12 cellular contexts compared by ENCODE assay signal in genomic region chr16:12500771-12501170, GRCh38.
A peak's percentile ranks its signal among the peaks of the same experiment; 100 is the strongest.
DNase-seq lines count a peak whose midpoint lies in the region; ATAC-seq and TF ChIP-seq lines count a peak whose summit lies in the region.
"Had no signal": no experiment of that assay in that cellular context is flagged by ENCODE, and none has a peak within 500 bp of the region (broad histone marks: within the 10 kb centered on the region; RNA-seq: fewer than 3 reads in every experiment).

No MANE protein-coding gene starts in this region.

- H3K27me3 ChIP-seq in H9 (ENCODE audit: insufficient read depth, low read length) (no peaks in the 10 kb centered on the region), BE2C (no peaks in the 10 kb centered on the region)

- TF ChIP-seq CTCF in H9 (conservative IDR thresholded peaks at IDR 0.05) (no peak), osteocyte (IDR thresholded peaks at IDR 0.05) (no peak), BE2C (IDR thresholded peaks at IDR 0.05; ENCODE audit: low read depth, low read length) (no peak)

- no peak overlapping the region for H2BK120ac ChIP-seq in H9 (ENCODE audit: low read depth, low read length, poor library complexity, severe bottlenecking)

- H3K4me3 ChIP-seq in BE2C (ENCODE audit: low read depth, low read length): no peak overlapping the region
- H3K4me3 ChIP-seq: A549 had no signal

- H2BK15ac ChIP-seq in H9 (ENCODE audit: low read depth, low read length): no peak overlapping the region

- H3K4me3 Mint-ChIP-seq in H9 (no peak overlapping the region), T-helper 17 cell (peak overlapping the region; percentile 62), osteocyte (ENCODE audit: unreplicated experiment) (no peak overlapping the region)
- H3K4me3 Mint-ChIP-seq: activated B cell treated with CpG ODN at 0.5 μM for 24 hours had no signal

- H3T11ph ChIP-seq in H9 (ENCODE audit: low read length): no peak overlapping the region

- H2BK5ac ChIP-seq in H9 (ENCODE audit: insufficient read length, low read length): no peak overlapping the region

- no peak overlapping the region for H4K5ac ChIP-seq in H9 (ENCODE audit: insufficient read length, low read depth, low read length)

- no peak overlapping the region for H2AK5ac ChIP-seq in H9 (ENCODE audit: insufficient read length, low read length)

- no peaks in the 10 kb centered on the region for H4K20me1 ChIP-seq in H9 (ENCODE audit: control insufficient read depth, insufficient read depth, insufficient read length)

- H3K9me3 ChIP-seq in H9 (ENCODE audit: control insufficient read depth, low read depth, low read length): no peaks in the 10 kb centered on the region
- no peaks in the 10 kb centered on the region for H3K9me3 ChIP-seq in T-helper 17 cell (ENCODE audit: control insufficient read depth, low read length, poor library complexity, severe bottlenecking)
- H3K9me3 ChIP-seq in BE2C: no peaks in the 10 kb centered on the region; the same call in 1 of the 2 replicates
- H3K9me3 ChIP-seq: A549 had no signal

- no peaks in the 10 kb centered on the region for H3K79me2 ChIP-seq in H9 (ENCODE audit: insufficient read depth, low read length)

- no peak overlapping the region for H3K27ac ChIP-seq in H9 (ENCODE audit: insufficient read length, low read depth, low read length)
- H3K27ac ChIP-seq: A549 had no signal

- no peaks in the 10 kb centered on the region for H3K9me3 Mint-ChIP-seq in H9
- H3K9me3 Mint-ChIP-seq in osteocyte (ENCODE audit: unreplicated experiment): no peaks in the 10 kb centered on the region
- H3K9me3 Mint-ChIP-seq: activated B cell treated with CpG ODN at 0.5 μM for 24 hours had no signal

- no peak overlapping the region for H4K8ac ChIP-seq in H9 (replicated peaks; ENCODE audit: insufficient read length, low read depth, low read length)

- H2BK12ac ChIP-seq in H9 (ENCODE audit: insufficient read length, low read depth, low read length): no peak overlapping the region

- H3K14ac ChIP-seq in H9 (ENCODE audit: insufficient read depth, low read length): peak overlapping the region; percentile 44; the same call in 1 of the 2 replicates

- H3K4me1 Mint-ChIP-seq in H9 (peaks cover 3 to 10% of the 10 kb centered on the region in 2 experiments; a peak in 3 of 4 replicates), T-helper 17 cell (peaks cover 15% of the 10 kb centered on the region), osteocyte (ENCODE audit: unreplicated experiment) (no peaks in the 10 kb centered on the region)

- H3K36me3 Mint-ChIP-seq in H9 (ENCODE audit: insufficient read depth in 1 of 3, low read depth in 3 of 3) (no peaks in the 10 kb centered on the region), T-helper 17 cell (ENCODE audit: low read depth) (peaks cover 2% of the 10 kb centered on the region), osteocyte (ENCODE audit: unreplicated experiment) (no peaks in the 10 kb centered on the region)

- H2AFZ ChIP-seq in H9 (ENCODE audit: low read length): no peak overlapping the region

- H3K27me3 Mint-ChIP-seq in H9 (ENCODE audit: low read depth) (no peaks in the 10 kb centered on the region), T-helper 17 cell (no peaks in the 10 kb centered on the region), osteocyte (ENCODE audit: unreplicated experiment) (no peaks in the 10 kb centered on the region)
- H3K27me3 Mint-ChIP-seq: activated B cell treated with CpG ODN at 0.5 μM for 24 hours had no signal

- no peak overlapping the region for H4K91ac ChIP-seq in H9 (ENCODE audit: insufficient read length, low read depth, low read length)

- peak; percentile 26 for DNase-seq in SKM-1 treated with dmso at 0.1 percent for 144 hours (lab: John Stamatoyannopoulos, UW; ENCODE audit: unreplicated experiment)
- no peak for DNase-seq in SKM-1 (lab: John Stamatoyannopoulos, UW; ENCODE audit: unreplicated experiment)
- no peak for DNase-seq in H9
- DNase-seq in T-helper 17 cell: no peak
- DNase-seq in mesenteric fat pad (ENCODE audit: low spot score): peak; percentile 72
- no peak for DNase-seq in osteocyte (ENCODE audit: extremely low spot score, unreplicated experiment)
- DNase-seq in BE2C: no peak
- DNase-seq: activated B cell treated with CpG ODN at 0.5 μM for 24 hours, activated gamma-delta T cell treated with Interleukin-2 at 50 U/mL for 16 hours, NCI-H2081 treated with DMSO at 0.1 percent for 48 hours had no signal

- H3K4ac ChIP-seq in H9 (ENCODE audit: low read depth, low read length): no peak overlapping the region

- H3K18ac ChIP-seq in H9 (ENCODE audit: insufficient read length, low read depth, low read length): no peak overlapping the region

- H3K4me1 ChIP-seq in H9 (ENCODE audit: insufficient read depth, low read length) (no peaks in the 10 kb centered on the region), BE2C (no peaks in the 10 kb centered on the region)

- no peak overlapping the region for H3K4me2 ChIP-seq in H9 (ENCODE audit: insufficient read depth, insufficient read length, low read length)
- H3K4me2 ChIP-seq: A549 had no signal

- H3K27ac Mint-ChIP-seq in H9: no peak overlapping the region; a peak in 2 of 7 replicates
- peak overlapping the region; percentile 79 for H3K27ac Mint-ChIP-seq in T-helper 17 cell
- H3K27ac Mint-ChIP-seq in osteocyte (ENCODE audit: unreplicated experiment): no peak overlapping the region
- H3K27ac Mint-ChIP-seq: activated B cell treated with CpG ODN at 0.5 μM for 24 hours had no signal

- no peaks in the 10 kb centered on the region for H3K79me1 ChIP-seq in H9 (ENCODE audit: insufficient read depth, low read depth, low read length, poor library complexity, severe bottlenecking)

- H3K9ac ChIP-seq in H9 (ENCODE audit: extremely low read depth, insufficient read length, low read length): no peak overlapping the region

- ATAC-seq in T-helper 17 cell: no peak
- ATAC-seq in HG02798 (IDR thresholded peaks at IDR 0.05; ENCODE audit: poor library complexity, unreplicated experiment): no peak
- ATAC-seq: A549 had no signal

- H2BK20ac ChIP-seq in H9 (ENCODE audit: low read depth, low read length, poor library complexity, severe bottlenecking): no peak overlapping the region

- H3K23ac ChIP-seq in H9 (ENCODE audit: insufficient read length, low read depth, low read length): no peak overlapping the region

- no peak overlapping the region for H3K56ac ChIP-seq in H9 (ENCODE audit: insufficient read length, low read depth, low read length)

- WGBS in H9 (ENCODE audit: extremely low coverage, insufficient read length, low lambda C conversion rate): no CpG with 5 or more reads among the region's 3 CpGs

- H3K23me2 ChIP-seq in H9 (ENCODE audit: insufficient read length, low read depth, low read length, poor library complexity, severe bottlenecking): no peaks in the 10 kb centered on the region

- H3K36me3 ChIP-seq in BE2C: no peaks in the 10 kb centered on the region

Comparison
In these comparisons a context has a peak if more than half of its experiments do, and no peak if none do; other contexts are left out.
1. DNase-seq: peak in SKM-1 treated with dmso at 0.1 percent for 144 hours (single experiment) and mesenteric fat pad (single experiment); none in SKM-1 (single experiment), H9 (single experiment), T-helper 17 cell (0 of 3), osteocyte (single experiment) and BE2C (single experiment).